Comparison of ENCODE assay signal across 1 cellular context in genomic region chr19:18495204-18495911, GRCh38.
TF ChIP-seq lines count a peak whose summit lies in the region.

No MANE protein-coding gene starts in this region.

TF ChIP-seq in HepG2, 621 proteins besides CTCF, POLR2A, EP300 and RAD21:
- TF ChIP-seq ZFX (CRISPR knock-in tag; IDR thresholded peaks at IDR 0.05; ENCODE audit: low read depth) (0 out of 2 replicates have a peak, but pooled peaks have one; percentile 12), HNF1A (IDR thresholded peaks at IDR 0.05; ENCODE audit: low read depth) (no peak), HNF1A (CRISPR knock-in tag; IDR thresholded peaks at IDR 0.05; ENCODE audit: borderline replicate concordance) (0 out of 2 replicates have a peak, but pooled peaks have one; percentile 26), UBTF (CRISPR knock-in tag; IDR thresholded peaks at IDR 0.05) (0 out of 2 replicates have a peak, but pooled peaks have one; percentile 4), HMGA1 (CRISPR knock-in tag; conservative IDR thresholded peaks at IDR 0.05) (no peak)
TF ChIP-seq in HepG2: peak in this region for 3.
